Comparison of ENCODE assay signal across 1 cellular context in genomic region chr3:13073976-13074375, GRCh38.
TF ChIP-seq lines count a peak whose summit lies in the region.

No MANE protein-coding gene starts in this region.

TF ChIP-seq in WTC11, 78 proteins besides CTCF, POLR2A, EP300 and RAD21 (continued from another document):
- TF ChIP-seq, protein P1, sequence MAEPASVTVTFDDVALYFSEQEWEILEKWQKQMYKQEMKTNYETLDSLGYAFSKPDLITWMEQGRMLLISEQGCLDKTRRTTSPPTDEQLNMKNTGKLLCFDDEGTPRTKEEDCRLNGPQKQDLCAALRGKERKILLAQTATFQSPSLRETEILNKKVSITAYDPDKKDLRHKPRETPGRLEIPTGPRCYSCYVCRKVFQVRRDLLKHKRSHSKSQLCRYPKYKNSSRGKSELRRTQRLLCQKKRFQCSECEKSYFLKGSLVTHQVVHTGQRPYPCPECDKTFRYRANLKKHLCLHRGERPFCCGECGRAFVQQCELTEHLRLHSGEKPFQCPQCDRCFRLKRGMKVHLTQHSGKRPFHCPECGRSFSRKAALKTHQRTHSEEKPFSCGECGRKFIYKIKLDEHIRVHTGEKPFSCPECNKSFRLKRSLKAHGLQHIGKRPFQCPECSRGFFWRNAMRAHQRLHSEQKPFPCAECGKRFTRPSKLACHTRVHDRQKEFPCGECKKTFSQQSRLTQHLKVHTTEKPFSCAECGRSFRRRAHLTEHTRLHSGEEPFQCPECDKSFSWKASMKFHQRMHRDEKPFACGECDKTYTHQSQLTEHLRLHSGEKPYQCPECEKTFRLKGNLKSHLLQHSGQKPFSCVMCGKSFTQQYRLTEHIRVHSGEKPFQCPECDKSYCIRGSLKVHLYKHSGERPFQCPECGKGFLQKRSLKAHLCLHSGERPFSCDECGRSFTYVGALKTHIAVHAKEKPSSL (CRISPR knock-in tag; conservative IDR thresholded peaks at IDR 0.05): no peak
- TF ChIP-seq, protein P2, sequence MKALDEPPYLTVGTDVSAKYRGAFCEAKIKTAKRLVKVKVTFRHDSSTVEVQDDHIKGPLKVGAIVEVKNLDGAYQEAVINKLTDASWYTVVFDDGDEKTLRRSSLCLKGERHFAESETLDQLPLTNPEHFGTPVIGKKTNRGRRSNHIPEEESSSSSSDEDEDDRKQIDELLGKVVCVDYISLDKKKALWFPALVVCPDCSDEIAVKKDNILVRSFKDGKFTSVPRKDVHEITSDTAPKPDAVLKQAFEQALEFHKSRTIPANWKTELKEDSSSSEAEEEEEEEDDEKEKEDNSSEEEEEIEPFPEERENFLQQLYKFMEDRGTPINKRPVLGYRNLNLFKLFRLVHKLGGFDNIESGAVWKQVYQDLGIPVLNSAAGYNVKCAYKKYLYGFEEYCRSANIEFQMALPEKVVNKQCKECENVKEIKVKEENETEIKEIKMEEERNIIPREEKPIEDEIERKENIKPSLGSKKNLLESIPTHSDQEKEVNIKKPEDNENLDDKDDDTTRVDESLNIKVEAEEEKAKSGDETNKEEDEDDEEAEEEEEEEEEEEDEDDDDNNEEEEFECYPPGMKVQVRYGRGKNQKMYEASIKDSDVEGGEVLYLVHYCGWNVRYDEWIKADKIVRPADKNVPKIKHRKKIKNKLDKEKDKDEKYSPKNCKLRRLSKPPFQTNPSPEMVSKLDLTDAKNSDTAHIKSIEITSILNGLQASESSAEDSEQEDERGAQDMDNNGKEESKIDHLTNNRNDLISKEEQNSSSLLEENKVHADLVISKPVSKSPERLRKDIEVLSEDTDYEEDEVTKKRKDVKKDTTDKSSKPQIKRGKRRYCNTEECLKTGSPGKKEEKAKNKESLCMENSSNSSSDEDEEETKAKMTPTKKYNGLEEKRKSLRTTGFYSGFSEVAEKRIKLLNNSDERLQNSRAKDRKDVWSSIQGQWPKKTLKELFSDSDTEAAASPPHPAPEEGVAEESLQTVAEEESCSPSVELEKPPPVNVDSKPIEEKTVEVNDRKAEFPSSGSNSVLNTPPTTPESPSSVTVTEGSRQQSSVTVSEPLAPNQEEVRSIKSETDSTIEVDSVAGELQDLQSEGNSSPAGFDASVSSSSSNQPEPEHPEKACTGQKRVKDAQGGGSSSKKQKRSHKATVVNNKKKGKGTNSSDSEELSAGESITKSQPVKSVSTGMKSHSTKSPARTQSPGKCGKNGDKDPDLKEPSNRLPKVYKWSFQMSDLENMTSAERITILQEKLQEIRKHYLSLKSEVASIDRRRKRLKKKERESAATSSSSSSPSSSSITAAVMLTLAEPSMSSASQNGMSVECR (CRISPR knock-in tag; IDR thresholded peaks at IDR 0.05; ENCODE audit: borderline replicate concordance): no peak
- TF ChIP-seq, protein P3, sequence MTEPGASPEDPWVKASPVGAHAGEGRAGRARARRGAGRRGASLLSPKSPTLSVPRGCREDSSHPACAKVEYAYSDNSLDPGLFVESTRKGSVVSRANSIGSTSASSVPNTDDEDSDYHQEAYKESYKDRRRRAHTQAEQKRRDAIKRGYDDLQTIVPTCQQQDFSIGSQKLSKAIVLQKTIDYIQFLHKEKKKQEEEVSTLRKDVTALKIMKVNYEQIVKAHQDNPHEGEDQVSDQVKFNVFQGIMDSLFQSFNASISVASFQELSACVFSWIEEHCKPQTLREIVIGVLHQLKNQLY (CRISPR knock-in tag; IDR thresholded peaks at IDR 0.05): no peak
- no peak for TF ChIP-seq FOXK1 (CRISPR knock-in tag; IDR thresholded peaks at IDR 0.05)
- no peak for TF ChIP-seq ETV6 (CRISPR knock-in tag; IDR thresholded peaks at IDR 0.05)
- TF ChIP-seq, protein P4, sequence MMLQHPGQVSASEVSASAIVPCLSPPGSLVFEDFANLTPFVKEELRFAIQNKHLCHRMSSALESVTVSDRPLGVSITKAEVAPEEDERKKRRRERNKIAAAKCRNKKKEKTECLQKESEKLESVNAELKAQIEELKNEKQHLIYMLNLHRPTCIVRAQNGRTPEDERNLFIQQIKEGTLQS (CRISPR knock-in tag; conservative IDR thresholded peaks at IDR 0.05): no peak
- TF ChIP-seq FOXP4 (CRISPR knock-in tag; IDR thresholded peaks at IDR 0.05): no peak
- TF ChIP-seq FOXJ3 (CRISPR knock-in tag; IDR thresholded peaks at IDR 0.05; ENCODE audit: borderline replicate concordance): no peak
- no peak for TF ChIP-seq ATF1 (CRISPR knock-in tag; IDR thresholded peaks at IDR 0.05)
- no peak for TF ChIP-seq IRF1 (CRISPR knock-in tag; IDR thresholded peaks at IDR 0.05)
- TF ChIP-seq TCF7 (CRISPR knock-in tag; IDR thresholded peaks at IDR 0.05; ENCODE audit: low read depth): no peak
- TF ChIP-seq OVOL2 (CRISPR knock-in tag; IDR thresholded peaks at IDR 0.05; ENCODE audit: borderline replicate concordance): no peak
- TF ChIP-seq PRDM15 (CRISPR knock-in tag; IDR thresholded peaks at IDR 0.05): no peak
- TF ChIP-seq, protein P5, sequence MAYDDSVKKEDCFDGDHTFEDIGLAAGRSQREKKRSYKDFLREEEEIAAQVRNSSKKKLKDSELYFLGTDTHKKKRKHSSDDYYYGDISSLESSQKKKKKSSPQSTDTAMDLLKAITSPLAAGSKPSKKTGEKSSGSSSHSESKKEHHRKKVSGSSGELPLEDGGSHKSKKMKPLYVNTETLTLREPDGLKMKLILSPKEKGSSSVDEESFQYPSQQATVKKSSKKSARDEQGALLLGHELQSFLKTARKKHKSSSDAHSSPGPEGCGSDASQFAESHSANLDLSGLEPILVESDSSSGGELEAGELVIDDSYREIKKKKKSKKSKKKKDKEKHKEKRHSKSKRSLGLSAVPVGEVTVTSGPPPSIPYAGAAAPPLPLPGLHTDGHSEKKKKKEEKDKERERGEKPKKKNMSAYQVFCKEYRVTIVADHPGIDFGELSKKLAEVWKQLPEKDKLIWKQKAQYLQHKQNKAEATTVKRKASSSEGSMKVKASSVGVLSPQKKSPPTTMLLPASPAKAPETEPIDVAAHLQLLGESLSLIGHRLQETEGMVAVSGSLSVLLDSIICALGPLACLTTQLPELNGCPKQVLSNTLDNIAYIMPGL (CRISPR knock-in tag; IDR thresholded peaks at IDR 0.05): no peak
